24 cellular contexts compared by ENCODE assay signal in the genomic region with DNA sequence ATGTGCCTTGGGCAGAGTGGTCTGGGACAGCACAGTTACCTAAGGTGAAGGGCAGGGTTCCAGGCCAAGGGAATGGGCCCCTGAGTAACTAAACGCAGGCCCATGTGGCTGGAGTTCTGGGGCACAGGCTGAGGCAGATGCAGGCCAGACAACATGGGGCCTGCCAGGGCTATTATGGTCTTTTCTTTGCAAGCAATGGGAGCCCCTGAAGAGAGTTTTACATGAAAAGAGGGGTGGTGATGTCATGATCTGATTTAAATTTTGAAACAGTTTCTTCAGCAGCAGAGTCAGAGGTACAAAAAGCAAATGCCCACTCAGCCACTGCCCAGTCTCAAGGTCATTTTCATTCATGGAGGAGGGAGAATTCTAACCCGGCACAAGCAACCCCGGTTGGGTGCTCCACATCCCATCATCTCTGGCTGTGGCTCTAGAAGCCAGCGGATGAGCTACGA. TPM values are rescaled to one million over a fixed set of nuclear protein-coding genes. Genes with fewer than 3 reads are reported as not detected.
"Had no signal": no experiment of that assay in that cellular context is flagged by ENCODE, and none has a peak within 500 bp of the region (broad histone marks: within the 10 kb centered on the region; RNA-seq: fewer than 3 reads in every experiment).

No MANE protein-coding gene starts in this region.

- H3K4me3 Mint-ChIP-seq: activated CD8-positive, alpha-beta T cell treated with anti-CD3 and anti-CD28 coated beads for 36 hours; activated naive CD8-positive, alpha-beta T cell treated with anti-CD3 and anti-CD28 coated beads for 36 hours; naive thymus-derived CD4-positive, alpha-beta T cell; T-helper 17 cell had no signal

- H3K27me3 Mint-ChIP-seq: activated CD8-positive, alpha-beta T cell treated with anti-CD3 and anti-CD28 coated beads for 36 hours; activated naive CD8-positive, alpha-beta T cell treated with anti-CD3 and anti-CD28 coated beads for 36 hours; T-helper 17 cell had no signal

- DNase-seq: activated CD4-positive, alpha-beta T cell treated with anti-CD3 and anti-CD28 coated beads for 4 hours; activated CD8-positive, alpha-beta memory T cell treated with anti-CD3 and anti-CD28 coated beads, Interleukin-2, amount 50 U/mL, for 4 hours; activated CD8-positive, alpha-beta T cell treated with anti-CD3 and anti-CD28 coated beads for 36 hours; activated gamma-delta T cell treated with Interleukin-2 at 50 U/mL for 16 hours; activated naive CD8-positive, alpha-beta T cell treated with anti-CD3 and anti-CD28 coated beads for 36 hours; brain microvascular endothelial cell; heart right ventricle; left ventricle myocardium inferior; mucosa of descending colon; naive thymus-derived CD4-positive, alpha-beta T cell; stimulated activated CD4-positive, alpha-beta T cell treated with anti-CD3 and anti-CD28 coated beads, Interleukin-15, amount 100 ng/mL, for 24 hours; stimulated activated CD4-positive, alpha-beta T cell treated with anti-CD3 and anti-CD28 coated beads, Interleukin-4, amount 100 ng/mL, for 4 hours; stimulated activated CD8-positive, alpha-beta memory T cell treated with anti-CD3 and anti-CD28 coated beads, Interleukin-4, amount 100 ng/mL, for 48 hours; stimulated activated naive CD4-positive, alpha-beta T cell treated with Interleukin-2 at 50 U/mL for 16 hours; substantia nigra; T-helper 17 cell; transverse colon; WERI-Rb-1 had no signal

- H3K9me3 Mint-ChIP-seq: activated CD8-positive, alpha-beta T cell treated with anti-CD3 and anti-CD28 coated beads for 36 hours; activated naive CD8-positive, alpha-beta T cell treated with anti-CD3 and anti-CD28 coated beads for 36 hours had no signal

- ATAC-seq: activated CD8-positive, alpha-beta T cell treated with anti-CD3 and anti-CD28 coated beads for 36 hours; heart right ventricle; mucosa of descending colon; naive thymus-derived CD4-positive, alpha-beta T cell; T-helper 17 cell had no signal

- H3K27ac ChIP-seq: brain microvascular endothelial cell, heart right ventricle, left ventricle myocardium inferior, right atrium auricular region, skin epidermis, transverse colon, WERI-Rb-1 had no signal

- H3K36me3 ChIP-seq: transverse colon had no signal

- H3K27me3 ChIP-seq: brain microvascular endothelial cell, right atrium auricular region had no signal

- H3K4me3 ChIP-seq: heart right ventricle, left ventricle myocardium inferior, mucosa of descending colon, right atrium auricular region, skin epidermis, transverse colon had no signal

- H3K27ac Mint-ChIP-seq: activated CD8-positive, alpha-beta T cell treated with anti-CD3 and anti-CD28 coated beads for 36 hours; activated naive CD8-positive, alpha-beta T cell treated with anti-CD3 and anti-CD28 coated beads for 36 hours; naive thymus-derived CD4-positive, alpha-beta T cell had no signal

- H3K9me3 ChIP-seq: heart right ventricle, left ventricle myocardium inferior, mucosa of descending colon, right atrium auricular region, transverse colon had no signal

RNA-seq across cellular contexts. Expression of gene NMS, which starts 58.4 kb away (rescaled TPM):
- total RNA-seq: activated CD8-positive, alpha-beta T cell treated with anti-CD3 and anti-CD28 coated beads for 36 hours; activated naive CD8-positive, alpha-beta T cell treated with anti-CD3 and anti-CD28 coated beads for 36 hours; epithelial cell of proximal tubule; frontal cortex; heart right ventricle; kidney epithelial cell; left ventricle myocardium inferior; mucosa of descending colon; naive thymus-derived CD4-positive, alpha-beta T cell; posterior vena cava; right atrium auricular region; T-helper 17 cell; transverse colon had no signal
- polyA plus RNA-seq: heart right ventricle; naive thymus-derived CD4-positive, alpha-beta T cell had no signal
